ENCODE assay signal across 23 cellular contexts in genomic region chr1:53682369-53682685, GRCh38. TPM values are rescaled to one million over a fixed set of nuclear protein-coding genes. Genes with fewer than 3 reads are reported as not detected.
DNase-seq lines count a peak whose midpoint lies in the region; ATAC-seq and TF ChIP-seq lines count a peak whose summit lies in the region.
"Had no signal": no experiment of that assay in that cellular context is flagged by ENCODE, and none has a peak within 500 bp of the region (broad histone marks: within the 10 kb centered on the region; RNA-seq: fewer than 3 reads in every experiment).

No MANE protein-coding gene starts in this region.

- no peaks in the 10 kb centered on the region for H3K9me3 Mint-ChIP-seq in naive thymus-derived CD8-positive, alpha-beta T cell
- H3K9me3 Mint-ChIP-seq in nephron progenitor cell, result no peaks in the 10 kb centered on the region
- H3K9me3 Mint-ChIP-seq: activated naive CD8-positive, alpha-beta T cell treated with anti-CD3 and anti-CD28 coated beads, Interleukin-2, amount 10 ng/mL, durations not matched to agents 7 days and 5 days; central memory CD8-positive, alpha-beta T cell; immature natural killer cell; memory B cell had no signal

- H3K4me2 ChIP-seq in KMS-11, result peak overlapping the region; percentile 31; the same call in 1 of the 2 replicates

- no peaks in the 10 kb centered on the region for H3K79me2 ChIP-seq in KMS-11 (ENCODE audit: insufficient read depth, low read depth)

- intact Hi-C loops in head of caudate nucleus (cut with DNase I), result no loop called here

- no peaks in the 10 kb centered on the region for H4K20me1 ChIP-seq in KMS-11 (ENCODE audit: insufficient read depth)

- ATAC-seq in RWPE2 (ENCODE audit: low read depth), result no peak
- peak in 1 of 2 donors; percentile 20 for ATAC-seq in naive thymus-derived CD8-positive, alpha-beta T cell

- no peaks in the 10 kb centered on the region for H3K9me3 ChIP-seq in RWPE2 (ENCODE audit: severe bottlenecking)
- H3K9me3 ChIP-seq: SJSA1, testis, vagina had no signal

- DNase-seq in DMS 273 (lab: John Stamatoyannopoulos, UW; ENCODE audit: unreplicated experiment) (peak; percentile 86), RWPE2 (ENCODE audit: low spot score) (no peak), COR-L47 (lab: John Stamatoyannopoulos, UW) (no peak), head of caudate nucleus (no peak), nephron progenitor cell (no peak)
- no peak for DNase-seq in naive thymus-derived CD8-positive, alpha-beta T cell
- no peak for DNase-seq in activated CD8-positive, alpha-beta memory T cell treated with anti-CD3 and anti-CD28 coated beads for 24 hours
- DNase-seq: activated gamma-delta T cell; stimulated activated naive CD4-positive, alpha-beta T cell treated with Interleukin-2 at 50 U/mL for 16 hours had no signal

- H3K4me1 ChIP-seq in KMS-11 (ENCODE audit: low read depth, poor library complexity, severe bottlenecking) (peaks cover 48% of the 10 kb centered on the region), RWPE2 (ENCODE audit: insufficient read depth, poor library complexity, severe bottlenecking) (no peaks in the 10 kb centered on the region)
- H3K4me1 ChIP-seq: testis had no signal

- POLR2A ChIA-PET in naive thymus-derived CD8-positive, alpha-beta T cell (lab: Charles Lee), result no interaction called here

- H3K27ac Mint-ChIP-seq in naive thymus-derived CD8-positive, alpha-beta T cell, result peak overlapping the region in 2 of 10 donors; percentile 45 to 71
- no peak overlapping the region for H3K27ac Mint-ChIP-seq in nephron progenitor cell
- H3K27ac Mint-ChIP-seq: activated naive CD8-positive, alpha-beta T cell treated with anti-CD3 and anti-CD28 coated beads, Interleukin-2, amount 10 ng/mL, durations not matched to agents 7 days and 5 days; memory B cell had no signal

- H3K4me1 Mint-ChIP-seq in naive thymus-derived CD8-positive, alpha-beta T cell, result peaks cover 6 to 20% (median 11%) of the 10 kb centered on the region in 4 donors
- H3K4me1 Mint-ChIP-seq in nephron progenitor cell, result peaks cover 70% of the 10 kb centered on the region

- no peak overlapping the region for H3K4me3 ChIP-seq in KMS-11 (IDR thresholded peaks at IDR 0.05; ENCODE audit: insufficient read depth, low read depth, low read length)
- H3K4me3 ChIP-seq in RWPE2 (ENCODE audit: severe bottlenecking), result no peak overlapping the region
- H3K4me3 ChIP-seq: SJSA1, testis, vagina had no signal

- no peak overlapping the region for H2AFZ ChIP-seq in KMS-11 (ENCODE audit: low read depth)

- H3K27me3 Mint-ChIP-seq in naive thymus-derived CD8-positive, alpha-beta T cell, result peaks cover 0 to 21% (median 12%) of the 10 kb centered on the region in 5 donors
- H3K27me3 Mint-ChIP-seq in nephron progenitor cell (ENCODE audit: low read depth, poor library complexity), result peaks cover 46% of the 10 kb centered on the region

- H3K36me3 Mint-ChIP-seq in naive thymus-derived CD8-positive, alpha-beta T cell, result no peaks in the 10 kb centered on the region
- no peaks in the 10 kb centered on the region for H3K36me3 Mint-ChIP-seq in nephron progenitor cell (ENCODE audit: low read depth)
- H3K36me3 Mint-ChIP-seq: activated naive CD8-positive, alpha-beta T cell treated with anti-CD3 and anti-CD28 coated beads, Interleukin-2, amount 10 ng/mL, durations not matched to agents 7 days and 5 days; CD4-positive, alpha-beta memory T cell; immature natural killer cell; memory B cell had no signal

- H3K36me3 ChIP-seq in KMS-11 (ENCODE audit: insufficient read depth) (no peaks in the 10 kb centered on the region), RWPE2 (ENCODE audit: low read depth) (no peaks in the 10 kb centered on the region)
- H3K36me3 ChIP-seq: SJSA1, vagina had no signal

- no peak overlapping the region for H3K27ac ChIP-seq in KMS-11
- no peak overlapping the region for H3K27ac ChIP-seq in RWPE2 (ENCODE audit: poor library complexity, severe bottlenecking)
- H3K27ac ChIP-seq: SJSA1, testis, vagina had no signal

- TF ChIP-seq CTCF in KMS-11 (conservative IDR thresholded peaks at IDR 0.05; ENCODE audit: low read depth, low read length), result peak; percentile 49
- peak; percentile 45 for TF ChIP-seq CTCF in RWPE2 (IDR thresholded peaks at IDR 0.05; ENCODE audit: poor library complexity, severe bottlenecking)
- no peak for TF ChIP-seq CTCF in nephron progenitor cell (IDR thresholded peaks at IDR 0.05)

- H3K27me3 ChIP-seq in KMS-11 (ENCODE audit: insufficient read depth, low read depth) (no peaks in the 10 kb centered on the region), RWPE2 (ENCODE audit: insufficient read depth, poor library complexity, severe bottlenecking) (peaks cover 3% of the 10 kb centered on the region)
- H3K27me3 ChIP-seq: SJSA1, testis, vagina had no signal

- H3K4me3 Mint-ChIP-seq in naive thymus-derived CD8-positive, alpha-beta T cell, result peak overlapping the region in 8 of 10 donors; percentile 37 to 87 (median 74)
- no peak overlapping the region for H3K4me3 Mint-ChIP-seq in nephron progenitor cell
- H3K4me3 Mint-ChIP-seq: activated naive CD8-positive, alpha-beta T cell treated with anti-CD3 and anti-CD28 coated beads, Interleukin-2, amount 10 ng/mL, durations not matched to agents 7 days and 5 days; central memory CD8-positive, alpha-beta T cell; immature natural killer cell; memory B cell had no signal

- H3K9ac ChIP-seq in KMS-11, result no peak overlapping the region

RNA-seq across cellular contexts. Expression of gene GLIS1, which starts 56.6 kb away (rescaled TPM):
- not detected for total RNA-seq in naive thymus-derived CD8-positive, alpha-beta T cell
- polyA plus RNA-seq in naive thymus-derived CD8-positive, alpha-beta T cell, result not detected
- total RNA-seq: activated CD8-positive, alpha-beta memory T cell treated with anti-CD3 and anti-CD28 coated beads for 36 hours; activated naive CD8-positive, alpha-beta T cell treated with anti-CD3 and anti-CD28 coated beads, Interleukin-2, amount 10 ng/mL, durations not matched to agents 7 days and 5 days; CD4-positive, alpha-beta memory T cell; dermis microvascular lymphatic vessel endothelial cell; frontal cortex; HT-29; pulmonary artery endothelial cell had no signal
- polyA plus RNA-seq: CD4-positive, alpha-beta memory T cell; immature natural killer cell had no signal
